Comparison of ENCODE assay signal across 19 cellular contexts in the genomic region with DNA sequence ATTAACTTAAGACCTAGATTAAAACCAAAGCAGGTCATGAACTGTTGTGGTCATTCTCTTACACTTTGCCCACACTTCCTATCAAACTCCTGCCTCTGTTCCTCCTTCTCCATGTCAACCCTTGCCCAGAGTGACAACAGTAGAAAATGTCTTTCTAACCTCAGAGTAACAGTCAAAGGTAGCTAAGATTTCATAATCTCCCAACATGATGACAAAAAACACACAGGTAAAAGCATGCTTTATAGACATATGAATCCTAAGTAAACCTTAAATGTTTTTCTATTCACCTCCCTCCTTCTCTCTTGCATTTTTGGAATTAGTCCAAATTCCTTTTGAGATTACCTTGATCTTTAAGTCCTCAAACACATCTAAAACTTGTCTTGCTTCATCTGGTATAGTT.
DNase-seq lines count a peak whose midpoint lies in the region; ATAC-seq and TF ChIP-seq lines count a peak whose summit lies in the region.
"Had no signal": no experiment of that assay in that cellular context is flagged by ENCODE, and none has a peak within 500 bp of the region (broad histone marks: within the 10 kb centered on the region; RNA-seq: fewer than 3 reads in every experiment).

No MANE protein-coding gene starts in this region.

- ATAC-seq in GM19395 (IDR thresholded peaks at IDR 0.05; ENCODE audit: unreplicated experiment) = peak; percentile 39
- ATAC-seq in HG02759 (IDR thresholded peaks at IDR 0.05; ENCODE audit: unreplicated experiment) = peak; percentile 34
- peak; percentile 9 for ATAC-seq in HG03521 (IDR thresholded peaks at IDR 0.05; ENCODE audit: unreplicated experiment)
- ATAC-seq in natural killer cell = no peak
- ATAC-seq in gastrocnemius medialis = no peak
- ATAC-seq in GM18498 (IDR thresholded peaks at IDR 0.05; ENCODE audit: unreplicated experiment) = no peak
- ATAC-seq: sciatic nerve had no signal

- no peaks in the 10 kb centered on the region for H3K4me1 Mint-ChIP-seq in natural killer cell

- no peak overlapping the region for H4K8ac ChIP-seq in mesenchymal stem cell (ENCODE audit: low read length)

- H3K79me1 ChIP-seq in mesenchymal stem cell (replicated peaks; ENCODE audit: low read length, poor library complexity, severe bottlenecking) = no peaks in the 10 kb centered on the region

- DNase-seq in mesenchymal stem cell (no peak), natural killer cell (no peak), gastrocnemius medialis (no peak)
- DNase-seq: activated CD4-positive, CD25-positive, alpha-beta regulatory T cell treated with anti-CD3 and anti-CD28 coated beads, Interleukin-2, amount 50 U/mL, for 72 hours; activated CD8-positive, alpha-beta memory T cell treated with anti-CD3 and anti-CD28 coated beads, Interleukin-2, amount 50 U/mL, for 4 hours; activated naive CD4-positive, alpha-beta T cell treated with Interleukin-2 at 50 U/mL for 16 hours; cortex of kidney; midbrain; NCI-H1417 treated with DMSO at 0.1 percent for 48 hours; SHP77; stimulated activated CD4-positive, alpha-beta T cell treated with anti-CD3 and anti-CD28 coated beads, Interleukin-2, amount 100 ng/mL, for 24 hours had no signal

- peaks cover 9 to 10% of the 10 kb centered on the region in 2 donors for H3K9me3 Mint-ChIP-seq in natural killer cell

- H4K91ac ChIP-seq in mesenchymal stem cell (ENCODE audit: low read length) = no peak overlapping the region

- no peak overlapping the region for H3K14ac ChIP-seq in mesenchymal stem cell (ENCODE audit: low read length in 2 of 2)

- H3K27ac Mint-ChIP-seq in natural killer cell = no peak overlapping the region
- H3K27ac Mint-ChIP-seq: T-helper 2 cell treated with Interferon-gamma antibody and Interleukin-4, amounts not matched to agents 5 μg/mL and 100 μg/mL, for 36 hours had no signal

- H2BK15ac ChIP-seq in mesenchymal stem cell (ENCODE audit: low read depth, poor library complexity, severe bottlenecking) = no peak overlapping the region

- no peak overlapping the region for H3K4me3 Mint-ChIP-seq in natural killer cell
- H3K4me3 Mint-ChIP-seq: T-helper 2 cell treated with Interferon-gamma antibody and Interleukin-4, amounts not matched to agents 5 μg/mL and 100 μg/mL, for 36 hours had no signal

- no peak overlapping the region for H3K4ac ChIP-seq in mesenchymal stem cell (ENCODE audit: low read depth in 1 of 2, low read length in 2 of 2)

- H3K9ac ChIP-seq in mesenchymal stem cell (ENCODE audit: low read length) = no peak overlapping the region

- H3K9me3 ChIP-seq in mesenchymal stem cell (ENCODE audit: control insufficient read depth, low read length) (peaks cover 5% of the 10 kb centered on the region), gastrocnemius medialis (no peaks in the 10 kb centered on the region)
- H3K9me3 ChIP-seq: suprapubic skin had no signal

- no peak overlapping the region for H2BK120ac ChIP-seq in mesenchymal stem cell (ENCODE audit: low read depth, low read length)

- H3K27me3 Mint-ChIP-seq in natural killer cell (ENCODE audit: low read depth in 2 of 2) = no peaks in the 10 kb centered on the region

- no peak overlapping the region for H3K4me2 ChIP-seq in mesenchymal stem cell (ENCODE audit: low read length, poor library complexity, severe bottlenecking)

- no peak for TF ChIP-seq POLR2A in gastrocnemius medialis (IDR thresholded peaks at IDR 0.05)

- peaks cover 15% of the 10 kb centered on the region for H3K36me3 Mint-ChIP-seq in natural killer cell

- intact Hi-C loops in natural killer cell (cut with micrococcal nuclease) (no loop called here), gastrocnemius medialis (cut with DNase I; ENCODE audit: low total_unique reads) (no loop called here)

- H3K23ac ChIP-seq in mesenchymal stem cell (ENCODE audit: low read length in 2 of 2) = no peak overlapping the region

- H3K27me3 ChIP-seq in mesenchymal stem cell (ENCODE audit: control insufficient read depth in 1 of 2, insufficient read depth in 1 of 2, low read length in 2 of 2) = no peaks in the 10 kb centered on the region
- H3K27me3 ChIP-seq in gastrocnemius medialis = no peaks in the 10 kb centered on the region
- H3K27me3 ChIP-seq: esophagus muscularis mucosa, suprapubic skin had no signal

- H2BK12ac ChIP-seq in mesenchymal stem cell (ENCODE audit: low read length in 2 of 2) = no peak overlapping the region

- no peaks in the 10 kb centered on the region for H3K4me1 ChIP-seq in mesenchymal stem cell (ENCODE audit: control insufficient read depth, insufficient read depth, low read depth, low read length)
- no peaks in the 10 kb centered on the region for H3K4me1 ChIP-seq in gastrocnemius medialis
- H3K4me1 ChIP-seq: esophagus muscularis mucosa, suprapubic skin had no signal

- no peak overlapping the region for H2AFZ ChIP-seq in mesenchymal stem cell (ENCODE audit: low read depth, low read length)

- H3K27ac ChIP-seq in mesenchymal stem cell (ENCODE audit: low read length, poor library complexity, severe bottlenecking) (no peak overlapping the region), gastrocnemius medialis (no peak overlapping the region)
- H3K27ac ChIP-seq: esophagus muscularis mucosa, suprapubic skin had no signal

- no peak overlapping the region for H2AK5ac ChIP-seq in mesenchymal stem cell (ENCODE audit: low read length, severe bottlenecking)

- H3K4me3 ChIP-seq in mesenchymal stem cell (ENCODE audit: insufficient read depth in 1 of 2, low read depth in 1 of 2, low read length in 2 of 2) (no peak overlapping the region), gastrocnemius medialis (no peak overlapping the region)
- H3K4me3 ChIP-seq: esophagus muscularis mucosa, suprapubic skin had no signal

- H3K18ac ChIP-seq in mesenchymal stem cell (ENCODE audit: low read depth in 1 of 2, low read length in 2 of 2) = no peak overlapping the region

- no peaks in the 10 kb centered on the region for H3K36me3 ChIP-seq in mesenchymal stem cell (ENCODE audit: control insufficient read depth in 1 of 2, insufficient read depth in 2 of 2, low read depth in 1 of 2, low read length in 2 of 2)
- H3K36me3 ChIP-seq in gastrocnemius medialis = no peaks in the 10 kb centered on the region
- H3K36me3 ChIP-seq: esophagus muscularis mucosa, suprapubic skin had no signal

- in situ Hi-C loops in gastrocnemius medialis (cut with MboI; ENCODE audit: low sequenced_read_pairs in 4 of 4) = loop anchor here in 1 of 4 donors (25.0 kb wide), 1 partner anchor 101 kb away; no protein-coding TSS in a partner anchor

- TF ChIP-seq CTCF in natural killer cell (IDR thresholded peaks at IDR 0.05) = no peak
- no peak for TF ChIP-seq CTCF in gastrocnemius medialis (IDR thresholded peaks at IDR 0.05 in 4 of 5, conservative IDR thresholded peaks at IDR 0.05 in 1 of 5)

- peak overlapping the region; percentile 76 for H2BK5ac ChIP-seq in mesenchymal stem cell (ENCODE audit: low read depth, low read length, poor library complexity, severe bottlenecking)

Comparison
In these comparisons a context has a peak if more than half of its experiments do, and no peak if none do; other contexts are left out.
1. ATAC-seq: peak in GM19395 (single experiment), HG02759 (single experiment) and HG03521 (single experiment); none in natural killer cell (0 of 3), gastrocnemius medialis (0 of 2) and GM18498 (single experiment).